21 cellular contexts compared by ENCODE assay signal in genomic region chr12:79838359-79838758, GRCh38.
"Had no signal": no experiment of that assay in that cellular context is flagged by ENCODE, and none has a peak within 500 bp of the region (broad histone marks: within the 10 kb centered on the region; RNA-seq: fewer than 3 reads in every experiment).

No MANE protein-coding gene starts in this region.

- H3K9ac ChIP-seq: KMS-11, SK-N-SH had no signal

- ATAC-seq: HepG2 had no signal

- H3K27ac ChIP-seq: KMS-11 had no signal

- DNase-seq: IMR-90, Kasumi-1, MM.1S, NCI-H1092 treated with DMSO at 0.1 percent for 48 hours, NCI-H1436, NCI-H187, NCI-H2029, NCI-H2081 treated with DMSO at 0.1 percent for 48 hours, NCI-H2171, NCI-H226, NCI-H446, NCI-H510A, NCI-H524 treated with DMSO at 0.1 percent for 48 hours, NCI-H69, NCI-H774, Right ventricle myocardium superior, RPMI8226, SIG-M5, SK-N-SH had no signal
